In genomic region chr17:38728290-38728831, GRCh38 we compare ENCODE assay signal across 8 cellular contexts. TPM values are rescaled to one million over a fixed set of nuclear protein-coding genes. Genes with fewer than 3 reads are reported as not detected.
A peak's percentile ranks its signal among the peaks of the same experiment; 100 is the strongest.
DNase-seq lines count a peak whose midpoint lies in the region; ATAC-seq and TF ChIP-seq lines count a peak whose summit lies in the region.

No MANE protein-coding gene starts in this region.

- H3K36me3 Mint-ChIP-seq in activated naive CD4-positive, alpha-beta T cell treated with anti-CD3 and anti-CD28 coated beads, Interleukin-2, amount 50 U/mL, for 72 hours, result peaks cover 10 to 21% of the 10 kb centered on the region in 2 donors

- DNase-seq in GM06990 (ENCODE audit: extremely low read depth, insufficient read length) (peak; percentile 61), T-helper 2 cell (peak in 3 of 5 experiments; percentile 54 to 94 (median 89)), NCI-H526 (lab: John Stamatoyannopoulos, UW) (no peak), RKO (ENCODE audit: low spot score) (no peak), COLO829 (ENCODE audit: low spot score) (no peak), A172 (ENCODE audit: low spot score) (no peak)
- peak in 1 of 2 donors; percentile 28 for DNase-seq in activated naive CD4-positive, alpha-beta T cell treated with anti-CD3 and anti-CD28 coated beads, Interleukin-2, amount 50 U/mL, for 72 hours (ENCODE audit: low spot score in 2 of 2)
- peak; percentile 60 for DNase-seq in stimulated activated CD4-positive, alpha-beta T cell treated with anti-CD3 and anti-CD28 coated beads, Interleukin-4, amount 100 ng/mL, for 24 hours

- no peak for TF ChIP-seq CTCF in GM06990 (IDR thresholded peaks at IDR 0.05; ENCODE audit: insufficient read depth, low read length, poor library complexity, severe bottlenecking)

- H3K27ac Mint-ChIP-seq in activated naive CD4-positive, alpha-beta T cell treated with anti-CD3 and anti-CD28 coated beads, Interleukin-2, amount 50 U/mL, for 72 hours, result peak overlapping the region; percentile 62 to 98

- peak; percentile 2 to 3 for ATAC-seq in activated naive CD4-positive, alpha-beta T cell treated with anti-CD3 and anti-CD28 coated beads, Interleukin-2, amount 50 U/mL, for 72 hours

- no peaks in the 10 kb centered on the region for H3K27me3 ChIP-seq in GM06990 (replicated peaks; ENCODE audit: control insufficient read depth, insufficient read depth, low read length)

- peaks cover 0 to 6% of the 10 kb centered on the region in 2 donors for H3K9me3 Mint-ChIP-seq in activated naive CD4-positive, alpha-beta T cell treated with anti-CD3 and anti-CD28 coated beads, Interleukin-2, amount 50 U/mL, for 72 hours

- peaks cover 7% of the 10 kb centered on the region for H3K36me3 ChIP-seq in GM06990 (ENCODE audit: control insufficient read depth, insufficient read depth, low read length)

- no peak overlapping the region for H3K4me3 ChIP-seq in GM06990 (replicated peaks; ENCODE audit: low read depth, low read length)

RNA-seq across cellular contexts. Expression of gene CISD3, which starts 1.8 kb away (rescaled TPM):
- total RNA-seq in activated naive CD4-positive, alpha-beta T cell treated with anti-CD3 and anti-CD28 coated beads, Interleukin-2, amount 50 U/mL, for 72 hours, result 10 to 100 TPM; 32.7 to 40.7 TPM
- 7.5 and 12.4 TPM in 2 replicates for total RNA-seq in A172 (2014; rRNA removed; shearing (Covaris generic))

RNA-seq across cellular contexts. Expression of gene PCGF2, which starts 19.8 kb away (rescaled TPM):
- 1 to 10 TPM; 3.1 to 6.9 TPM for total RNA-seq in activated naive CD4-positive, alpha-beta T cell treated with anti-CD3 and anti-CD28 coated beads, Interleukin-2, amount 50 U/mL, for 72 hours
- total RNA-seq in A172 (2014; rRNA removed; shearing (Covaris generic)), result 8.2 and 9.9 TPM in 2 replicates

RNA-seq across cellular contexts. Expression of gene MLLT6, which starts 23.3 kb away (rescaled TPM):
- total RNA-seq in activated naive CD4-positive, alpha-beta T cell treated with anti-CD3 and anti-CD28 coated beads, Interleukin-2, amount 50 U/mL, for 72 hours, result 100 to 1,000 TPM; 204 to 288 TPM
- 17.4 and 21.4 TPM in 2 replicates for total RNA-seq in A172 (2014; rRNA removed; shearing (Covaris generic))

RNA-seq across cellular contexts. Expression of gene PSMB3, which starts 24.2 kb away (rescaled TPM):
- 100 to 1,000 TPM; 339 to 405 TPM for total RNA-seq in activated naive CD4-positive, alpha-beta T cell treated with anti-CD3 and anti-CD28 coated beads, Interleukin-2, amount 50 U/mL, for 72 hours
- 484 and 521 TPM in 2 replicates for total RNA-seq in A172 (2014; rRNA removed; shearing (Covaris generic))

RNA-seq across cellular contexts. Expression of gene EPOP, which starts 53.6 kb away (rescaled TPM):
- 10 to 100 TPM; 27.5 to 31.3 TPM for total RNA-seq in activated naive CD4-positive, alpha-beta T cell treated with anti-CD3 and anti-CD28 coated beads, Interleukin-2, amount 50 U/mL, for 72 hours
- total RNA-seq in A172 (2014; rRNA removed; shearing (Covaris generic)), result 3.0 and 3.7 TPM in 2 replicates

Comparison
In these comparisons a context has a peak if more than half of its experiments do, and no peak if none do; other contexts are left out.
1. DNase-seq: peak in GM06990 (single experiment), T-helper 2 cell (3 of 5) and stimulated activated CD4-positive, alpha-beta T cell treated with anti-CD3 and anti-CD28 coated beads, Interleukin-4, amount 100 ng/mL, for 24 hours (single experiment); none in NCI-H526 (0 of 2), RKO (single experiment), COLO829 (single experiment) and A172 (single experiment).